In genomic region chr18:25229080-25229479, GRCh38 we compare ENCODE assay signal across 1 cellular context.
A peak's percentile ranks its signal among the peaks of the same experiment; 100 is the strongest.
TF ChIP-seq lines count a peak whose summit lies in the region.

No MANE protein-coding gene starts in this region.

TF ChIP-seq in K562, 482 proteins besides CTCF, POLR2A, EP300 and RAD21 (continued from another document and continues in another):
- TF ChIP-seq RREB1 (CRISPR knock-in tag; IDR thresholded peaks at IDR 0.05) (no peak), HLTF (IDR thresholded peaks at IDR 0.05) (no peak), SOX6 (IDR thresholded peaks at IDR 0.05) (peak; percentile 80), IRF9 (tag; IDR thresholded peaks at IDR 0.05) (no peak), ZNF609 (CRISPR knock-in tag; IDR thresholded peaks at IDR 0.05; ENCODE audit: borderline replicate concordance) (no peak), CBX1 (IDR thresholded peaks at IDR 0.05; ENCODE audit: low read depth) (no peak), ZNF133 (CRISPR knock-in tag; IDR thresholded peaks at IDR 0.05) (no peak), NFE2 (IDR thresholded peaks at IDR 0.05; ENCODE audit: low read depth) (peak; percentile 50; the same call in 1 of the 2 replicates), TBP (optimal IDR thresholded peaks at IDR 0.05; ENCODE audit: low read depth, low read length) (no peak), JUNB (CRISPR knock-in tag; conservative IDR thresholded peaks at IDR 0.05) (no peak), E2F5 (CRISPR knock-in tag; IDR thresholded peaks at IDR 0.05) (no peak), STAT6 (CRISPR knock-in tag; IDR thresholded peaks at IDR 0.05) (no peak), BHLHE40 (IDR thresholded peaks at IDR 0.05; ENCODE audit: low read length) (no peak), CBX8 (IDR thresholded peaks at IDR 0.05; ENCODE audit: borderline replicate concordance, extremely low read depth, low read depth, low read length, poor library complexity, severe bottlenecking) (no peak), HMGXB4 (CRISPR knock-in tag; IDR thresholded peaks at IDR 0.05) (no peak), RBM15 (IDR thresholded peaks at IDR 0.05; ENCODE audit: insufficient read depth, low read length) (no peak), U2AF2 (optimal IDR thresholded peaks at IDR 0.05; ENCODE audit: low read depth, low read length) (no peak), GTF2E2 (tag; IDR thresholded peaks at IDR 0.05) (no peak), RCOR1 (IDR thresholded peaks at IDR 0.05; ENCODE audit: borderline replicate concordance in 1 of 2, low read depth in 2 of 2, low read length in 2 of 2) (peak in 1 of 2 experiments; percentile 50; a peak in 1 of 4 replicates), ERF (CRISPR knock-in tag; IDR thresholded peaks at IDR 0.05) (no peak), CREB3L1 (IDR thresholded peaks at IDR 0.05; ENCODE audit: borderline replicate concordance, low read depth) (no peak), MYNN (IDR thresholded peaks at IDR 0.05) (no peak), MYNN (CRISPR knock-in tag; IDR thresholded peaks at IDR 0.05) (no peak), FOXO4 (CRISPR knock-in tag; IDR thresholded peaks at IDR 0.05) (no peak), ZNF217 (CRISPR knock-in tag; IDR thresholded peaks at IDR 0.05) (no peak), ZFP1 (CRISPR knock-in tag; IDR thresholded peaks at IDR 0.05) (no peak), HCFC1 (IDR thresholded peaks at IDR 0.05; ENCODE audit: low read depth, low read length) (no peak), SFPQ (IDR thresholded peaks at IDR 0.05; ENCODE audit: low read depth, low read length) (no peak), NELFE (IDR thresholded peaks at IDR 0.05; ENCODE audit: insufficient read depth, insufficient read length) (no peak), KLF10 (CRISPR knock-in tag; IDR thresholded peaks at IDR 0.05) (no peak), ZNF316 (IDR thresholded peaks at IDR 0.05) (no peak), ZNF197 (CRISPR knock-in tag; IDR thresholded peaks at IDR 0.05; ENCODE audit: low read depth) (no peak), NONO (IDR thresholded peaks at IDR 0.05; ENCODE audit: low read depth in 2 of 2, low read length in 1 of 2) (no peak), SNIP1 (IDR thresholded peaks at IDR 0.05; ENCODE audit: low read depth) (no peak), ZNF766 (CRISPR knock-in tag; conservative IDR thresholded peaks at IDR 0.05) (no peak), COPS2 (conservative IDR thresholded peaks at IDR 0.05) (no peak), PREB (CRISPR knock-in tag; IDR thresholded peaks at IDR 0.05) (no peak)
